In the genomic region with DNA sequence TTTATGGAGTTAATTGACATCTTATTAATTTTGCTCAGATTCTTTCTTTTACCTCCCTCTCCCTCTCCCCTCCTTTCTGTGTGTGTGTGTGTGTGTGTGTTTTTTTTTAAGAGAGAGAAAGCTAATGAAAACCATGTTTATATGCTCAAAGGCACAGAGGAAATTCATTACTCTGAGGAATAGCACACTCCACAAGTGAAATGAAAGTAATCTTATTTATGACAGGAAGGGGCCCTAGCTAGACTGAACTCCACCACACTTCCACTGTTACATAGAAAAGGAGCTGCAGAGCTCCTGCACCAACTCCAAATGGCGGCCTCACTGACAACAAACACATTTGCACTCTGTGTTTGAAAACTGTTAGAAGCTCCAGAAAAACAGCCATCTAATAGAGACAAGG, we compare ENCODE assay signal across 2 cellular contexts.
TF ChIP-seq lines count a peak whose summit lies in the region.

No MANE protein-coding gene starts in this region.

TF ChIP-seq in IMR-90, 13 proteins besides CTCF, POLR2A, EP300 and RAD21:
- TF ChIP-seq MAFK (IDR thresholded peaks at IDR 0.05; ENCODE audit: low read depth, low read length) (no peak), CEBPB (IDR thresholded peaks at IDR 0.05; ENCODE audit: low read depth, low read length) (no peak), RFX5 (IDR thresholded peaks at IDR 0.05; ENCODE audit: low read depth, low read length) (no peak), CHD1 (IDR thresholded peaks at IDR 0.05; ENCODE audit: low read depth, low read length) (no peak), MAZ (IDR thresholded peaks at IDR 0.05; ENCODE audit: borderline replicate concordance, low read depth, low read length) (no peak), FOS (IDR thresholded peaks at IDR 0.05; ENCODE audit: low read depth, low read length) (no peak), SMC3 (IDR thresholded peaks at IDR 0.05; ENCODE audit: low read depth, low read length) (no peak), RCOR1 (IDR thresholded peaks at IDR 0.05; ENCODE audit: insufficient replicate concordance, low read length) (no peak), NFE2L2 (IDR thresholded peaks at IDR 0.05; ENCODE audit: low read depth, low read length) (no peak), BHLHE40 (IDR thresholded peaks at IDR 0.05; ENCODE audit: low read depth, low read length) (no peak), MXI1 (IDR thresholded peaks at IDR 0.05; ENCODE audit: borderline replicate concordance, low read depth, low read length) (no peak)
- TF ChIP-seq, protein P1, sequence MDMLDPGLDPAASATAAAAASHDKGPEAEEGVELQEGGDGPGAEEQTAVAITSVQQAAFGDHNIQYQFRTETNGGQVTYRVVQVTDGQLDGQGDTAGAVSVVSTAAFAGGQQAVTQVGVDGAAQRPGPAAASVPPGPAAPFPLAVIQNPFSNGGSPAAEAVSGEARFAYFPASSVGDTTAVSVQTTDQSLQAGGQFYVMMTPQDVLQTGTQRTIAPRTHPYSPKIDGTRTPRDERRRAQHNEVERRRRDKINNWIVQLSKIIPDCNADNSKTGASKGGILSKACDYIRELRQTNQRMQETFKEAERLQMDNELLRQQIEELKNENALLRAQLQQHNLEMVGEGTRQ (IDR thresholded peaks at IDR 0.05; ENCODE audit: low read depth, low read length) = no peak
- TF ChIP-seq, protein P2, sequence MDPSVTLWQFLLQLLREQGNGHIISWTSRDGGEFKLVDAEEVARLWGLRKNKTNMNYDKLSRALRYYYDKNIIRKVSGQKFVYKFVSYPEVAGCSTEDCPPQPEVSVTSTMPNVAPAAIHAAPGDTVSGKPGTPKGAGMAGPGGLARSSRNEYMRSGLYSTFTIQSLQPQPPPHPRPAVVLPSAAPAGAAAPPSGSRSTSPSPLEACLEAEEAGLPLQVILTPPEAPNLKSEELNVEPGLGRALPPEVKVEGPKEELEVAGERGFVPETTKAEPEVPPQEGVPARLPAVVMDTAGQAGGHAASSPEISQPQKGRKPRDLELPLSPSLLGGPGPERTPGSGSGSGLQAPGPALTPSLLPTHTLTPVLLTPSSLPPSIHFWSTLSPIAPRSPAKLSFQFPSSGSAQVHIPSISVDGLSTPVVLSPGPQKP (IDR thresholded peaks at IDR 0.05; ENCODE audit: borderline replicate concordance, low read depth, low read length) = no peak

TF ChIP-seq in endothelial cell of umbilical vein, 7 proteins besides CTCF, POLR2A, EP300 and RAD21:
- no peak for TF ChIP-seq POLR2AphosphoS5 (IDR thresholded peaks at IDR 0.05; ENCODE audit: insufficient read depth, low read depth, low read length)
- no peak for TF ChIP-seq EZH2 (IDR thresholded peaks at IDR 0.05; ENCODE audit: borderline replicate concordance, low read depth, low read length, severe bottlenecking)
- no peak for TF ChIP-seq MYC (IDR thresholded peaks at IDR 0.05; ENCODE audit: low read depth, low read length)
